In the genomic region with DNA sequence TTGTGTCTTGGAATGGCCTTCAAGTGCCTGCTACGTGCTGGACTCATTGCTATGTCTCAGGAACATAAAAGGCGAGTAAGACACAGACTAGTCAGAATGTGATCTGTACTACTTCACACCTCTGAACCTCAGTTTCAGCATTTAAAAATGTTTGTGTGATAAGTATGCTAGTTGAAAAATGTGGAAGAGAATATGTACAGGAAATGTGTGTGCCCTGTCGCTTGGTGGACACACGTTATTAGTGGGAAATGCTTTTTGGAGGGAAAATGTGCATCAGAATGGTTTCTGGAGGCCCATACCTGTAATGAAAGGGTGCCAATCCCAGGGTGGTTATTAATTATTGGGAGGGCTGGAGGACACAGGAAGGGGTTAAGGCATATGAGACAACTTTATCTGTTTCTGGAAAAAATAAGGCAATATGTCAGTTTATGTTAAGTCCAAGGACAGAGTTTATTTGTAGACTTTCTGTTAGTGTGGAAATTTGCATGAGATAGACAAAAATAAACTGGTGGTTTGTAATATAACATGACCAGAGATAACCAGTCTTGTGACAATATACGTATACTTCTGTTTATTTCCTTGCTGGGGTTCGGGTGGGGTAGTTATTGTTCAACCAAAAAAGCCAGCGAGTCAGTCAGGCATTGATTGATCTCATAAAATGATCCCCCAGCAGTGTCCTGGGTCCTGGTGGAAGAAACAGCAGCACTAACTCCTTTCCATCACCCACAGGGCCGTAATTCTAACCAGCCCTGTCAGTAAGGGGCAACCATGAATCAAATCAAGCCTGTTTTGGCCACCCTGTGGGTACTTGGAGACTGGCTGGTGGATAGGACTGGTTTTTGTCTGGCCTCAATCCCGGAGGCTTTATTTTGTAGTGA, we compare ENCODE assay signal across 8 cellular contexts.
DNase-seq lines count a peak whose midpoint lies in the region; ATAC-seq and TF ChIP-seq lines count a peak whose summit lies in the region.
"Had no signal": no experiment of that assay in that cellular context is flagged by ENCODE, and none has a peak within 500 bp of the region (broad histone marks: within the 10 kb centered on the region; RNA-seq: fewer than 3 reads in every experiment).

No MANE protein-coding gene starts in this region.

- TF ChIP-seq EP300 in transverse colon (IDR thresholded peaks at IDR 0.05; ENCODE audit: low read depth), result no peak

- no peak overlapping the region for H2AFZ ChIP-seq in OCI-LY7 (ENCODE audit: low read length)

- H3K36me3 ChIP-seq in OCI-LY7 (ENCODE audit: insufficient read depth, low read length) (no peaks in the 10 kb centered on the region), transverse colon (no peaks in the 10 kb centered on the region)
- H3K36me3 ChIP-seq: breast epithelium had no signal

- TF ChIP-seq CTCF in OCI-LY7 (conservative IDR thresholded peaks at IDR 0.05; ENCODE audit: low read length) (no peak), transverse colon (IDR thresholded peaks at IDR 0.05) (no peak)

- TF ChIP-seq POLR2A in transverse colon (IDR thresholded peaks at IDR 0.05), result no peak

- no peak overlapping the region for H3K27ac Mint-ChIP-seq in natural killer cell treated with Interleukin-12 subunit alpha and Interleukin-12 subunit beta and Interleukin-15 and Interleukin-18, amount 100 ng/mL, for 72 hours

- no peaks in the 10 kb centered on the region for H3K9me2 ChIP-seq in OCI-LY7 (ENCODE audit: insufficient read depth, low read length)

- H3K36me3 Mint-ChIP-seq in natural killer cell treated with Interleukin-12 subunit alpha and Interleukin-12 subunit beta and Interleukin-15 and Interleukin-18, amount 100 ng/mL, for 72 hours, result no peaks in the 10 kb centered on the region

- POLR2A ChIA-PET in OCI-LY7 (lab: Charles Lee), result no interaction called here

- no peak overlapping the region for H3K4me3 Mint-ChIP-seq in natural killer cell treated with Interleukin-12 subunit alpha and Interleukin-12 subunit beta and Interleukin-15 and Interleukin-18, amount 100 ng/mL, for 72 hours

- H3K4me1 ChIP-seq in OCI-LY7 (ENCODE audit: insufficient read depth, low read length, poor library complexity, severe bottlenecking) (peaks cover 23% of the 10 kb centered on the region), transverse colon (peaks cover 9 to 51% (median 35%) of the 10 kb centered on the region in 4 donors)

- ATAC-seq in GM18858 (IDR thresholded peaks at IDR 0.05; ENCODE audit: unreplicated experiment) (peak; percentile 39), GM21576 (IDR thresholded peaks at IDR 0.05; ENCODE audit: unreplicated experiment) (peak; percentile 43)
- peak; percentile 83 for ATAC-seq in natural killer cell treated with Interleukin-12 subunit alpha and Interleukin-12 subunit beta and Interleukin-15 and Interleukin-18, amount 100 ng/mL, for 72 hours

- no peaks in the 10 kb centered on the region for H3K27me3 Mint-ChIP-seq in natural killer cell treated with Interleukin-12 subunit alpha and Interleukin-12 subunit beta and Interleukin-15 and Interleukin-18, amount 100 ng/mL, for 72 hours

- H3K9me3 ChIP-seq in OCI-LY7 (ENCODE audit: low read length), result no peaks in the 10 kb centered on the region
- no peaks in the 10 kb centered on the region for H3K9me3 ChIP-seq in transverse colon
- H3K9me3 ChIP-seq: breast epithelium had no signal

- H3K4me1 Mint-ChIP-seq in natural killer cell treated with Interleukin-12 subunit alpha and Interleukin-12 subunit beta and Interleukin-15 and Interleukin-18, amount 100 ng/mL, for 72 hours (ENCODE audit: low read depth in 2 of 2), result peaks cover 39 to 48% of the 10 kb centered on the region in 2 donors

- no TSS peak for BruUV-seq in OCI-LY7 (replicated peaks; lab: Mats Ljungman, UMichigan)

- H3K27ac ChIP-seq in OCI-LY7 (ENCODE audit: low read depth, low read length, poor library complexity, severe bottlenecking) (no peak overlapping the region), transverse colon (peak overlapping the region in 1 of 4 donors; percentile 8)

- WGBS in transverse colon (ENCODE audit: low coverage in 1 of 2), 2 donors, result 42 to 57% methylated on average over 7 to 9 of the region's 9 CpGs

- CTCF ChIA-PET in OCI-LY7 (lab: Charles Lee; ENCODE audit: unreplicated experiment), result no interaction called here

- peak overlapping the region; percentile 45 for H3K4me2 ChIP-seq in OCI-LY7 (ENCODE audit: low read length)

- 0 out of 2 replicates have a peak, but pooled peaks cover 6% of the 10 kb centered on the region for H3K79me2 ChIP-seq in OCI-LY7 (ENCODE audit: insufficient read depth, low read depth, low read length)

- H3K9me3 Mint-ChIP-seq in natural killer cell treated with Interleukin-12 subunit alpha and Interleukin-12 subunit beta and Interleukin-15 and Interleukin-18, amount 100 ng/mL, for 72 hours, result no peaks in the 10 kb centered on the region

- H3K4me3 ChIP-seq in OCI-LY7 (ENCODE audit: low read depth, low read length, poor library complexity, severe bottlenecking), result no peak overlapping the region
- no peak overlapping the region for H3K4me3 ChIP-seq in transverse colon
- H3K4me3 ChIP-seq: breast epithelium had no signal

- intact Hi-C loops in OCI-LY7 (cut with micrococcal nuclease; ENCODE audit: unreplicated experiment) (no loop called here), transverse colon (cut with DNase I; ENCODE audit: low total_unique reads) (no loop called here)

- DNase-seq in OCI-LY7 (ENCODE audit: low spot score) (no peak), midbrain (lab: John Stamatoyannopoulos, UW) (no peak), transverse colon (no peak)
- DNase-seq in natural killer cell treated with Interleukin-12 subunit alpha and Interleukin-12 subunit beta and Interleukin-15 and Interleukin-18, amount 100 ng/mL, for 72 hours (ENCODE audit: low spot score), result no peak
- no peak for DNase-seq in activated CD8-positive, alpha-beta memory T cell treated with anti-CD3 and anti-CD28 coated beads, Interleukin-2, amount 50 U/mL, for 4 hours

- peaks cover 14% of the 10 kb centered on the region; the same call in 1 of the 2 replicates for H4K20me1 ChIP-seq in OCI-LY7 (ENCODE audit: insufficient read depth, low read length)

- no peaks in the 10 kb centered on the region for H3K27me3 ChIP-seq in transverse colon
- H3K27me3 ChIP-seq: breast epithelium had no signal

- in situ Hi-C loops in transverse colon (cut with MboI; ENCODE audit: low pct_ligation_motif_present in 1 of 4, low pct_unique_long_range_greater_than_20kb in 1 of 4, low sequenced_read_pairs in 3 of 4), result no loop called here
